ENCODE assay signal across 17 cellular contexts in the genomic region with DNA sequence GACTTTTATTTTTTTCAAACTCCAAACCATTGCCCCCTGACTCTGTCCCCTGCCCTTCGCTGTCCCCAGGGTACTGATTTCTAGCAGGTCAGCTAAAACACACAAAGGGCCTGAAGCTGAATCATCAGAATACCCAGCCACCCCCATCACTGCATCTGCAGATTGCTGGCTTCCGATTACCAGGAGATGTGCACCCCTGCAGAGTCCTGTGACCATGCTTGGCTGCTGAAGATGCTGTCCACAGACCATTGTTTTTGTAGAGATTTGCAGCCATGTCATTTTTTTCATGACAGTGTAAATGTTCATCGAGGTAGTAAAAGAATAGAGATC.
DNase-seq lines count a peak whose midpoint lies in the region; TF ChIP-seq lines count a peak whose summit lies in the region.
"Had no signal": no experiment of that assay in that cellular context is flagged by ENCODE, and none has a peak within 500 bp of the region (broad histone marks: within the 10 kb centered on the region; RNA-seq: fewer than 3 reads in every experiment).

No MANE protein-coding gene starts in this region.

- H3K9me3 Mint-ChIP-seq in brain = peaks cover 0 to 6% (median 5%) of the 10 kb centered on the region in 5 experiments
- H3K9me3 Mint-ChIP-seq: activated naive CD4-positive, alpha-beta T cell treated with anti-CD3 and anti-CD28 coated beads for 36 hours; T-cell had no signal

- no peak for TF ChIP-seq RAD21 in SK-N-SH (IDR thresholded peaks at IDR 0.05; ENCODE audit: low read length)

- TF ChIP-seq CTCF in brain (conservative IDR thresholded peaks at IDR 0.05) = no peak
- no peak for TF ChIP-seq CTCF in foreskin fibroblast (IDR thresholded peaks at IDR 0.05; ENCODE audit: low read depth, low read length)
- TF ChIP-seq CTCF in SK-N-SH (IDR thresholded peaks at IDR 0.05) = no peak

- H3K4me1 Mint-ChIP-seq in brain = peaks cover 39% of the 10 kb centered on the region
- H3K4me1 Mint-ChIP-seq: T-cell had no signal

- H3K36me3 ChIP-seq in mesodermal cell (ENCODE audit: control insufficient read depth, insufficient read depth, low read length) (no peaks in the 10 kb centered on the region), SK-N-SH (replicated peaks in 1 of 2; ENCODE audit: control insufficient read depth in 1 of 2, insufficient read depth in 2 of 2, low read length in 1 of 2) (no peaks in the 10 kb centered on the region)
- H3K36me3 ChIP-seq: BLaER1, spleen had no signal

- CTCF ChIA-PET in SK-N-SH (lab: Yijun Ruan, JAX) = no interaction called here

- H2AFZ ChIP-seq in SK-N-SH (ENCODE audit: low read depth) = no peak overlapping the region

- no peaks in the 10 kb centered on the region for H3F3A ChIP-seq in SK-N-SH (replicated peaks; ENCODE audit: insufficient read depth)

- H3K4me3 Mint-ChIP-seq in brain = peak overlapping the region in 1 of 5 experiments; percentile 7
- H3K4me3 Mint-ChIP-seq: activated naive CD4-positive, alpha-beta T cell treated with anti-CD3 and anti-CD28 coated beads for 36 hours; HFFc6; T-cell had no signal

- peak overlapping the region in 3 of 5 experiments; percentile 11 to 77 (median 77) for H3K27ac Mint-ChIP-seq in brain
- H3K27ac Mint-ChIP-seq: activated naive CD4-positive, alpha-beta T cell treated with anti-CD3 and anti-CD28 coated beads for 36 hours; HFFc6; T-cell had no signal

- 51 to 53% methylated on average over 2 to 3 of the region's 3 CpGs for WGBS in mesodermal cell (ENCODE audit: insufficient coverage in 2 of 2), 2 experiments
- 42% methylated on average over 3 of the region's 3 CpGs for WGBS in SK-N-SH (ENCODE audit: low lambda C conversion rate)

- H3K27ac ChIP-seq in mesodermal cell (ENCODE audit: low read depth, low read length, severe bottlenecking) (peak overlapping the region; percentile 86), SK-N-SH (ENCODE audit: low read depth in 2 of 2, low read length in 1 of 2) (no peak overlapping the region)
- H3K27ac ChIP-seq: BLaER1, foreskin keratinocyte, spleen, VCaP had no signal

- H3K27me3 Mint-ChIP-seq in brain = no peaks in the 10 kb centered on the region

- DNase-seq in NCI-H1417 (lab: John Stamatoyannopoulos, UW) = peak in 2 of 3 experiments; percentile 12 to 73
- DNase-seq in NCI-H1417 treated with DMSO at 0.1 percent for 48 hours (lab: John Stamatoyannopoulos, UW) = no peak
- DNase-seq in RKO (ENCODE audit: low spot score) = no peak
- no peak for DNase-seq in foreskin fibroblast
- DNase-seq in AG08395 (ENCODE audit: low spot score) = no peak
- no peak for DNase-seq in SK-N-SH
- DNase-seq: activated CD4-positive, alpha-beta T cell treated with anti-CD3 and anti-CD28 coated beads, Interleukin-2, amount 50 U/mL, for 48 hours; activated naive CD4-positive, alpha-beta T cell treated with anti-CD3 and anti-CD28 coated beads for 36 hours; foreskin keratinocyte; HFFc6; NCI-H1694 treated with DMSO at 0.1 percent for 48 hours; spleen; T-cell had no signal

- no peaks in the 10 kb centered on the region for H3K36me3 Mint-ChIP-seq in brain
- H3K36me3 Mint-ChIP-seq: T-cell had no signal

- TF ChIP-seq EP300 in SK-N-SH (IDR thresholded peaks at IDR 0.05; ENCODE audit: borderline replicate concordance in 1 of 2, low read depth in 1 of 2, low read length in 1 of 2) = no peak

- H3K9ac ChIP-seq in SK-N-SH = no peak overlapping the region
- H3K9ac ChIP-seq: BLaER1 had no signal

- no peaks in the 10 kb centered on the region for H3K27me3 ChIP-seq in SK-N-SH (ENCODE audit: insufficient read depth)
- H3K27me3 ChIP-seq: BLaER1, foreskin keratinocyte, spleen had no signal

- POLR2A ChIA-PET in SK-N-SH (lab: Yijun Ruan, JAX) = no interaction called here

- H4K20me1 ChIP-seq in SK-N-SH (ENCODE audit: insufficient read depth) = no peaks in the 10 kb centered on the region
- H4K20me1 ChIP-seq: BLaER1 had no signal

- no peaks in the 10 kb centered on the region for H3K9me2 ChIP-seq in SK-N-SH

- H3K79me2 ChIP-seq in SK-N-SH (ENCODE audit: insufficient read depth) = no peaks in the 10 kb centered on the region

- H3K4me3 ChIP-seq in mesodermal cell (ENCODE audit: extremely low read depth, insufficient read depth, low read length, poor library complexity, severe bottlenecking) (no peak overlapping the region), foreskin fibroblast (ENCODE audit: low read depth in 1 of 2, low read length in 2 of 2) (no peak overlapping the region), SK-N-SH (ENCODE audit: low read depth in 2 of 2, low read length in 1 of 2) (no peak overlapping the region)
- H3K4me3 ChIP-seq: BLaER1, spleen had no signal

- H3K4me1 ChIP-seq in mesodermal cell (ENCODE audit: control insufficient read depth, insufficient read depth, low read length, poor library complexity, severe bottlenecking) (peaks cover 25% of the 10 kb centered on the region), SK-N-SH (ENCODE audit: control insufficient read depth in 1 of 2, insufficient read depth in 2 of 2, low read depth in 1 of 2, low read length in 1 of 2) (peaks cover 0 to 18% of the 10 kb centered on the region in 2 experiments; a peak in 2 of 4 replicates)
- H3K4me1 ChIP-seq: BLaER1, foreskin keratinocyte, spleen had no signal

- no peak overlapping the region for H3K4me2 ChIP-seq in SK-N-SH
- H3K4me2 ChIP-seq: BLaER1 had no signal

- H3K9me3 ChIP-seq in mesodermal cell (ENCODE audit: control insufficient read depth, low read length) (no peaks in the 10 kb centered on the region), SK-N-SH (no peaks in the 10 kb centered on the region)
- H3K9me3 ChIP-seq: BLaER1, spleen had no signal

TF ChIP-seq in SK-N-SH, 30 proteins besides CTCF, POLR2A, EP300 and RAD21:
- no peak for TF ChIP-seq JUND (IDR thresholded peaks at IDR 0.05)
- TF ChIP-seq, protein P1, sequence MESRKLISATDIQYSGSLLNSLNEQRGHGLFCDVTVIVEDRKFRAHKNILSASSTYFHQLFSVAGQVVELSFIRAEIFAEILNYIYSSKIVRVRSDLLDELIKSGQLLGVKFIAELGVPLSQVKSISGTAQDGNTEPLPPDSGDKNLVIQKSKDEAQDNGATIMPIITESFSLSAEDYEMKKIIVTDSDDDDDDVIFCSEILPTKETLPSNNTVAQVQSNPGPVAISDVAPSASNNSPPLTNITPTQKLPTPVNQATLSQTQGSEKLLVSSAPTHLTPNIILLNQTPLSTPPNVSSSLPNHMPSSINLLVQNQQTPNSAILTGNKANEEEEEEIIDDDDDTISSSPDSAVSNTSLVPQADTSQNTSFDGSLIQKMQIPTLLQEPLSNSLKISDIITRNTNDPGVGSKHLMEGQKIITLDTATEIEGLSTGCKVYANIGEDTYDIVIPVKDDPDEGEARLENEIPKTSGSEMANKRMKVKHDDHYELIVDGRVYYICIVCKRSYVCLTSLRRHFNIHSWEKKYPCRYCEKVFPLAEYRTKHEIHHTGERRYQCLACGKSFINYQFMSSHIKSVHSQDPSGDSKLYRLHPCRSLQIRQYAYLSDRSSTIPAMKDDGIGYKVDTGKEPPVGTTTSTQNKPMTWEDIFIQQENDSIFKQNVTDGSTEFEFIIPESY (IDR thresholded peaks at IDR 0.05; ENCODE audit: borderline replicate concordance, low read depth) = no peak
- TF ChIP-seq POLR2AphosphoS5 (IDR thresholded peaks at IDR 0.05; ENCODE audit: low read depth, low read length) = no peak
- no peak for TF ChIP-seq FOXJ3 (CRISPR knock-in tag; IDR thresholded peaks at IDR 0.05)
- TF ChIP-seq, protein P2, sequence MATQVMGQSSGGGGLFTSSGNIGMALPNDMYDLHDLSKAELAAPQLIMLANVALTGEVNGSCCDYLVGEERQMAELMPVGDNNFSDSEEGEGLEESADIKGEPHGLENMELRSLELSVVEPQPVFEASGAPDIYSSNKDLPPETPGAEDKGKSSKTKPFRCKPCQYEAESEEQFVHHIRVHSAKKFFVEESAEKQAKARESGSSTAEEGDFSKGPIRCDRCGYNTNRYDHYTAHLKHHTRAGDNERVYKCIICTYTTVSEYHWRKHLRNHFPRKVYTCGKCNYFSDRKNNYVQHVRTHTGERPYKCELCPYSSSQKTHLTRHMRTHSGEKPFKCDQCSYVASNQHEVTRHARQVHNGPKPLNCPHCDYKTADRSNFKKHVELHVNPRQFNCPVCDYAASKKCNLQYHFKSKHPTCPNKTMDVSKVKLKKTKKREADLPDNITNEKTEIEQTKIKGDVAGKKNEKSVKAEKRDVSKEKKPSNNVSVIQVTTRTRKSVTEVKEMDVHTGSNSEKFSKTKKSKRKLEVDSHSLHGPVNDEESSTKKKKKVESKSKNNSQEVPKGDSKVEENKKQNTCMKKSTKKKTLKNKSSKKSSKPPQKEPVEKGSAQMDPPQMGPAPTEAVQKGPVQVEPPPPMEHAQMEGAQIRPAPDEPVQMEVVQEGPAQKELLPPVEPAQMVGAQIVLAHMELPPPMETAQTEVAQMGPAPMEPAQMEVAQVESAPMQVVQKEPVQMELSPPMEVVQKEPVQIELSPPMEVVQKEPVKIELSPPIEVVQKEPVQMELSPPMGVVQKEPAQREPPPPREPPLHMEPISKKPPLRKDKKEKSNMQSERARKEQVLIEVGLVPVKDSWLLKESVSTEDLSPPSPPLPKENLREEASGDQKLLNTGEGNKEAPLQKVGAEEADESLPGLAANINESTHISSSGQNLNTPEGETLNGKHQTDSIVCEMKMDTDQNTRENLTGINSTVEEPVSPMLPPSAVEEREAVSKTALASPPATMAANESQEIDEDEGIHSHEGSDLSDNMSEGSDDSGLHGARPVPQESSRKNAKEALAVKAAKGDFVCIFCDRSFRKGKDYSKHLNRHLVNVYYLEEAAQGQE (IDR thresholded peaks at IDR 0.05; ENCODE audit: low read depth, low read length) = no peak

Comparison
In these comparisons a context has a peak if more than half of its experiments do, and no peak if none do; other contexts are left out.
1. DNase-seq: peak in NCI-H1417 (2 of 3); none in NCI-H1417 treated with DMSO at 0.1 percent for 48 hours (single experiment), RKO (single experiment), foreskin fibroblast (0 of 2), AG08395 (single experiment) and SK-N-SH (single experiment).